Comparison of ENCODE assay signal across 8 cellular contexts in genomic region chr16:14833873-14834248, GRCh38. TPM values are rescaled to one million over a fixed set of nuclear protein-coding genes. Genes with fewer than 3 reads are reported as not detected.
A peak's percentile ranks its signal among the peaks of the same experiment; 100 is the strongest.
DNase-seq lines count a peak whose midpoint lies in the region; ATAC-seq, FAIRE-seq and TF ChIP-seq lines count a peak whose summit lies in the region.
"Not testable (repeated sequence)": the region's sequence is repeated elsewhere in the genome, so short reads cannot be mapped to it uniquely, and the experiment has no call there.

No MANE protein-coding gene starts in this region.

- H3K4me3 ChIP-seq in HepG2 (replicated peaks in 1 of 3; ENCODE audit: insufficient read depth in 1 of 3, low read depth in 2 of 3, low read length in 3 of 3), result not testable (repeated sequence)

- no CpG with 5 or more reads among the region's 39 CpGs for WGBS in HepG2 (ENCODE audit: low lambda C conversion rate)

- not testable (repeated sequence) for H4K20me1 ChIP-seq in HepG2 (ENCODE audit: insufficient read depth, low read length)

- ATAC-seq in GM18502 (IDR thresholded peaks at IDR 0.05; ENCODE audit: poor library complexity, unreplicated experiment) (peak; percentile 47), GM19467 (IDR thresholded peaks at IDR 0.05; ENCODE audit: unreplicated experiment) (peak; percentile 36), HG02763 (IDR thresholded peaks at IDR 0.05; ENCODE audit: unreplicated experiment) (peak; percentile 32), HG03432 (IDR thresholded peaks at IDR 0.05; ENCODE audit: unreplicated experiment) (peak; percentile 57), T-helper 17 cell (peak; percentile 44), HepG2 (peak; percentile 73)
- ATAC-seq in effector memory CD8-positive, alpha-beta T cell (replicated peaks), result peak; percentile 51
- peak; percentile 62 for ATAC-seq in stimulated activated naive CD8-positive, alpha-beta T cell treated with anti-CD3 and anti-CD28 coated beads, Interleukin-15, amount 100 ng/mL, for 72 hours

- peaks cover 24% of the 10 kb centered on the region; the same call in 1 of the 2 replicates for H3K4me1 ChIP-seq in HepG2 (ENCODE audit: insufficient read depth, low read length)

- intact Hi-C loops in HepG2 (cut with micrococcal nuclease; ENCODE audit: unreplicated experiment), result not testable (repeated sequence)

- TF ChIP-seq EP300 in HepG2 (IDR thresholded peaks at IDR 0.05; ENCODE audit: low read depth in 2 of 2, low read length in 2 of 2); HepG2 (CRISPR knock-in tag; IDR thresholded peaks at IDR 0.05; ENCODE audit: borderline replicate concordance): not testable (repeated sequence)

- H3K4me2 ChIP-seq in HepG2 (ENCODE audit: low read depth, low read length), result not testable (repeated sequence)

- not testable (repeated sequence) for H3K4me3 Mint-ChIP-seq in T-helper 17 cell; effector memory CD8-positive, alpha-beta T cell; stimulated activated naive CD8-positive, alpha-beta T cell treated with anti-CD3 and anti-CD28 coated beads, Interleukin-15, amount 100 ng/mL, for 72 hours

- not testable (repeated sequence) for H3K36me3 Mint-ChIP-seq in T-helper 17 cell (ENCODE audit: low read depth); effector memory CD8-positive, alpha-beta T cell (ENCODE audit: insufficient read depth)

- H3K27me3 ChIP-seq in HepG2 (ENCODE audit: control insufficient read depth in 1 of 2, insufficient read depth in 2 of 2, low read length in 2 of 2), result not testable (repeated sequence)

- H3K79me2 ChIP-seq in HepG2 (ENCODE audit: insufficient read depth, low read length), result peaks cover 10% of the 10 kb centered on the region

- H3K4me1 Mint-ChIP-seq in T-helper 17 cell; effector memory CD8-positive, alpha-beta T cell (ENCODE audit: low read depth in 2 of 2); stimulated activated naive CD8-positive, alpha-beta T cell treated with anti-CD3 and anti-CD28 coated beads, Interleukin-15, amount 100 ng/mL, for 72 hours: not testable (repeated sequence)

- not testable (repeated sequence) for FAIRE-seq in HepG2 (lab: Jason Lieb, UNC)

- not testable (repeated sequence) for H3K9me3 ChIP-seq in T-helper 17 cell (ENCODE audit: control insufficient read depth, low read length, poor library complexity, severe bottlenecking); HepG2 (ENCODE audit: low read length)

- DNase-seq in T-helper 17 cell; effector memory CD8-positive, alpha-beta T cell; HepG2 (ENCODE audit: low spot score); stimulated activated naive CD8-positive, alpha-beta T cell treated with anti-CD3 and anti-CD28 coated beads, Interleukin-15, amount 100 ng/mL, for 72 hours: not testable (repeated sequence)

- H3K9me3 Mint-ChIP-seq in effector memory CD8-positive, alpha-beta T cell; stimulated activated naive CD8-positive, alpha-beta T cell treated with anti-CD3 and anti-CD28 coated beads, Interleukin-15, amount 100 ng/mL, for 72 hours: not testable (repeated sequence)

- not testable (repeated sequence) for TF ChIP-seq RAD21 in HepG2 (CRISPR knock-in tag; IDR thresholded peaks at IDR 0.05)

- not testable (repeated sequence) for H3K27me3 Mint-ChIP-seq in T-helper 17 cell; effector memory CD8-positive, alpha-beta T cell; stimulated activated naive CD8-positive, alpha-beta T cell treated with anti-CD3 and anti-CD28 coated beads, Interleukin-15, amount 100 ng/mL, for 72 hours

- TSS peak; percentile 83 for BruUV-seq in HepG2 (replicated peaks; lab: Mats Ljungman, UMichigan)

- not testable (repeated sequence) for H2AFZ ChIP-seq in HepG2 (ENCODE audit: low read length)

- not testable (repeated sequence) for H3K36me3 ChIP-seq in HepG2 (replicated peaks in 1 of 2; ENCODE audit: control insufficient read depth in 1 of 2, insufficient read depth in 2 of 2, low read length in 2 of 2)

- in situ Hi-C loops in HepG2 (cut with HindIII; ENCODE audit: extremely low pct_ligation_motif_present, low pct_unique_long_range_greater_than_20kb), result not testable (repeated sequence)

- H3K27ac ChIP-seq in HepG2 (ENCODE audit: extremely low read length, insufficient read depth, low read length), result not testable (repeated sequence)

- POLR2A ChIA-PET in HepG2 (lab: Yijun Ruan, JAX), result not testable (repeated sequence)

- not testable (repeated sequence) for H3K9ac ChIP-seq in HepG2 (ENCODE audit: insufficient read depth, low read depth, low read length)

- CTCF ChIA-PET in HepG2 (lab: Yijun Ruan, JAX; ENCODE audit: low intra/inter-chr PET ratio, low total read pairs), result not testable (repeated sequence)

- TF ChIP-seq CTCF in HepG2 (CRISPR knock-in tag; IDR thresholded peaks at IDR 0.05), result not testable (repeated sequence)

- H3K27ac Mint-ChIP-seq in T-helper 17 cell; effector memory CD8-positive, alpha-beta T cell; stimulated activated naive CD8-positive, alpha-beta T cell treated with anti-CD3 and anti-CD28 coated beads, Interleukin-15, amount 100 ng/mL, for 72 hours: not testable (repeated sequence)

- TF ChIP-seq POLR2A in HepG2 (IDR thresholded peaks at IDR 0.05; ENCODE audit: insufficient read depth in 1 of 2, low read depth in 2 of 2, low read length in 2 of 2), result not testable (repeated sequence)

RNA-seq across cellular contexts. Expression of gene NOMO1, which starts 0.3 kb away (rescaled TPM):
- total RNA-seq in T-helper 17 cell, result 10 to 100 TPM; 28.9 to 40.8 TPM
- 91.7 and 176 TPM in 2 replicates for total RNA-seq in HepG2 (2016; rRNA removed; fragmentation: Illumina TruSeq; extraction: Trizol)
- total RNA-seq in HepG2 (2016; cell fraction: cytosol; rRNA removed; fragmentation: Illumina TruSeq; extraction: Trizol; ENCODE audit: low read depth), result 23.7 and 26.9 TPM in 2 replicates
- 79.8 and 173 TPM in 2 replicates for total RNA-seq in HepG2 (2016; cell fraction: insoluble cytoplasmic fraction; rRNA removed; fragmentation: Illumina TruSeq; extraction: Trizol)
- 56.9 and 69.3 TPM in 2 replicates for total RNA-seq in HepG2 (2016; cell fraction: membrane; rRNA removed; fragmentation: Illumina TruSeq; extraction: Trizol)
- 167 and 204 TPM in 2 replicates for total RNA-seq in HepG2 (2016; cell fraction: nucleus; rRNA removed; fragmentation: Illumina TruSeq; extraction: Trizol)
- polyA plus RNA-seq in HepG2 (2011; rRNA removed), result 243 and 289 TPM in 2 replicates
- polyA plus RNA-seq in HepG2 (2011; cell fraction: cytosol; rRNA removed), result 201 and 203 TPM in 2 replicates
- polyA plus RNA-seq in HepG2 (2011; cell fraction: nucleus; rRNA removed), result 179 and 192 TPM in 2 replicates
- 230 and 254 TPM in 2 replicates for polyA plus RNA-seq in HepG2 (2012)
- 21.0 and 22.5 TPM in 2 replicates for polyA plus RNA-seq in HepG2 (2016; cell fraction: cytosol; fragmentation: Illumina TruSeq; extraction: Trizol; ENCODE audit: low read depth)
- 73.1 and 87.0 TPM in 2 replicates for polyA plus RNA-seq in HepG2 (2016; cell fraction: insoluble cytoplasmic fraction; fragmentation: Illumina TruSeq; extraction: Trizol; ENCODE audit: low read depth)
- 39.3 and 45.7 TPM in 2 replicates for polyA plus RNA-seq in HepG2 (2016; cell fraction: membrane; fragmentation: Illumina TruSeq; extraction: Trizol; ENCODE audit: low read depth)
- 234 and 271 TPM in 2 replicates for polyA plus RNA-seq in HepG2 (2016; cell fraction: nucleus; fragmentation: Illumina TruSeq; extraction: Trizol; ENCODE audit: insufficient read depth, low read depth)
- 110 and 255 TPM in 2 replicates for polyA minus RNA-seq in HepG2 (2011; rRNA and poly(A)+ RNA removed; ENCODE audit: low replicate concordance)
- polyA minus RNA-seq in HepG2 (2011; cell fraction: cytosol; rRNA and poly(A)+ RNA removed), result 286 and 433 TPM in 2 replicates
- polyA minus RNA-seq in HepG2 (2011; cell fraction: nucleus; rRNA and poly(A)+ RNA removed), result 151 and 209 TPM in 2 replicates
